ENCODE assay signal across 9 cellular contexts in genomic region chr16:29790949-29791844, GRCh38. TPM values are rescaled to one million over a fixed set of nuclear protein-coding genes. Genes with fewer than 3 reads are reported as not detected.
DNase-seq lines count a peak whose midpoint lies in the region; ATAC-seq and TF ChIP-seq lines count a peak whose summit lies in the region.
"Had no signal": no experiment of that assay in that cellular context is flagged by ENCODE, and none has a peak within 500 bp of the region (broad histone marks: within the 10 kb centered on the region; RNA-seq: fewer than 3 reads in every experiment).

No MANE protein-coding gene starts in this region.

- ATAC-seq in GM19452 (IDR thresholded peaks at IDR 0.05; ENCODE audit: unreplicated experiment) = peak; percentile 5
- peak; percentile 59 for ATAC-seq in Panc1

- BruUV-seq in Panc1 (replicated peaks; lab: Mats Ljungman, UMichigan) = TSS peak; percentile 84

- H3K9me3 ChIP-seq in Panc1 (ENCODE audit: control insufficient read depth, insufficient read depth, low read depth, low read length) = no peaks in the 10 kb centered on the region
- H3K9me3 ChIP-seq in ovary = no peaks in the 10 kb centered on the region

- WGBS in ovary, 3 donors = 2% methylated on average over 31 of the region's 31 CpGs

- TF ChIP-seq POLR2A in ovary (IDR thresholded peaks at IDR 0.05) = no peak

- POLR2A ChIA-PET in AG04449 (lab: Yijun Ruan, JAX) (interaction anchor here (1.3 to 1.4 kb wide), 3 partner anchors 10 to 13 kb away, joined by 3 to 6 read pairs (median 4); no protein-coding TSS in a partner anchor), Panc1 (lab: Charles Lee) (no interaction called here)

- CTCF ChIA-PET in AG04449 (lab: Yijun Ruan, JAX) = interaction anchor here (1.0 to 3.7 kb wide), 12 partner anchors 10 to 264 kb away, joined by 3 to 27 read pairs (median 7); partner anchors contain the start of genes ASPHD1, TLCD3B and ZG16
- CTCF ChIA-PET in Panc1 (lab: Charles Lee) = interaction anchor here (0.7 kb wide), 1 partner anchor 91 kb away, joined by 3 read pairs; no protein-coding TSS in a partner anchor

- intact Hi-C loops in Panc1 (cut with micrococcal nuclease; ENCODE audit: unreplicated experiment) = no loop called here
- intact Hi-C loops in ovary (cut with DNase I) = loop anchor here in 2 of 4 donors (2.0 to 10.0 kb wide), 2 partner anchors 24 to 46 kb away; partner anchors contain the start of gene C16orf54 (in 1 of the 2)

- no peak for TF ChIP-seq EP300 in ovary (IDR thresholded peaks at IDR 0.05)

- no peak for TF ChIP-seq CTCF in AG04449 (IDR thresholded peaks at IDR 0.05; ENCODE audit: insufficient read depth, low read length, missing control alignments)
- TF ChIP-seq CTCF in Panc1 (IDR thresholded peaks at IDR 0.05) = no peak
- no peak for TF ChIP-seq CTCF in epithelial cell of proximal tubule (conservative IDR thresholded peaks at IDR 0.05; ENCODE audit: low read depth, low read length)
- TF ChIP-seq CTCF in ovary (IDR thresholded peaks at IDR 0.05) = no peak

- no peak for DNase-seq in AG04449 (ENCODE audit: low read depth, low spot score)
- no peak for DNase-seq in Panc1 (ENCODE audit: low read depth, low spot score)
- no peak for DNase-seq in epithelial cell of proximal tubule (ENCODE audit: low read depth)
- DNase-seq in ovary = no peak
- no peak for DNase-seq in central memory CD4-positive, alpha-beta T cell
- no peak for DNase-seq in iPS-NIHi11 (ENCODE audit: low spot score)
- no peak for DNase-seq in stimulated activated naive CD4-positive, alpha-beta T cell (lab: John Stamatoyannopoulos, UW)

- no peaks in the 10 kb centered on the region; the same call in 1 of the 2 replicates for H3K36me3 ChIP-seq in Panc1 (ENCODE audit: control insufficient read depth, insufficient read depth, low read length)
- H3K36me3 ChIP-seq in ovary = no peaks in the 10 kb centered on the region

- peak overlapping the region; percentile 96 for H3K4me3 ChIP-seq in AG04449 (ENCODE audit: low read depth, low read length)
- H3K4me3 ChIP-seq in Panc1 (ENCODE audit: low read depth in 2 of 2, low read length in 2 of 2) = peak overlapping the region; percentile 87 to 93
- peak overlapping the region; percentile 97 for H3K4me3 ChIP-seq in epithelial cell of proximal tubule (ENCODE audit: low read depth, low read length)
- peak overlapping the region; percentile 62 for H3K4me3 ChIP-seq in ovary

- peaks cover 12% of the 10 kb centered on the region for H3K4me1 ChIP-seq in Panc1 (ENCODE audit: control insufficient read depth, insufficient read depth, low read length)
- H3K4me1 ChIP-seq in ovary (ENCODE audit: insufficient read depth) = peaks cover 11% of the 10 kb centered on the region

- in situ Hi-C loops in Panc1 (cut with HindIII; ENCODE audit: low pct_unique_long_range_greater_than_20kb, low sequenced_read_pairs) = no loop called here

- peak overlapping the region; percentile 94 for H3K27ac ChIP-seq in Panc1 (ENCODE audit: low read length)
- no peak overlapping the region for H3K27ac ChIP-seq in ovary

- H3K27me3 ChIP-seq in Panc1 (ENCODE audit: control insufficient read depth, insufficient read depth, low read length) = no peaks in the 10 kb centered on the region
- no peaks in the 10 kb centered on the region for H3K27me3 ChIP-seq in ovary

RNA-seq across cellular contexts. Expression of gene KIF22, which starts 0.6 kb away (rescaled TPM):
- 111 TPM for total RNA-seq in Panc1 (2021; ENCODE audit: unreplicated experiment)
- 82.0 TPM for polyA plus RNA-seq in Panc1 (2012; ENCODE audit: insufficient read length)
- total RNA-seq in epithelial cell of proximal tubule = 105 and 118 TPM in 2 replicates
- total RNA-seq in ovary = 10 to 100 TPM; 15.9 to 31.0 (median 20.7) TPM
- polyA plus RNA-seq in ovary = 10 to 100 TPM; 14.4 to 30.6 TPM

RNA-seq across cellular contexts. Expression of gene ZG16, which starts 13.1 kb away (rescaled TPM):
- total RNA-seq in Panc1 (2021; ENCODE audit: unreplicated experiment) = not detected
- not detected for polyA plus RNA-seq in Panc1 (2012; ENCODE audit: insufficient read length)
- not detected in 2 replicates for total RNA-seq in epithelial cell of proximal tubule
- total RNA-seq in ovary = under 1 TPM in 3 of 7 donors, not detected in 4; 0.07 to 0.48 (median 0.15) TPM
- polyA plus RNA-seq in ovary = not detected
- total RNA-seq: pulmonary artery endothelial cell had no signal

RNA-seq across cellular contexts. Expression of gene MAZ, which starts 15.1 kb away (rescaled TPM):
- total RNA-seq in Panc1 (2021; ENCODE audit: unreplicated experiment) = 426 TPM
- 591 TPM for polyA plus RNA-seq in Panc1 (2012; ENCODE audit: insufficient read length)
- 174 and 293 TPM in 2 replicates for total RNA-seq in epithelial cell of proximal tubule
- total RNA-seq in ovary = 100 to 1,000 TPM in 5 of 7 donors, 10 to 100 TPM in 2; 50.6 to 256 (median 192) TPM
- 100 to 1,000 TPM; 105 to 152 TPM for polyA plus RNA-seq in ovary

RNA-seq across cellular contexts. Expression of gene PRRT2, which starts 20.8 kb away (rescaled TPM):
- total RNA-seq in Panc1 (2021; ENCODE audit: unreplicated experiment) = 9.7 TPM
- polyA plus RNA-seq in Panc1 (2012; ENCODE audit: insufficient read length) = 7.7 TPM
- 0.35 TPM in 1 of 2 replicates, not detected in the other for total RNA-seq in epithelial cell of proximal tubule
- 10 to 100 TPM; 26.0 to 64.5 (median 36.0) TPM for total RNA-seq in ovary
- polyA plus RNA-seq in ovary = 10 to 100 TPM in 1 of 2 donors, 1 to 10 TPM in 1; 6.3 to 28.6 TPM

RNA-seq across cellular contexts. Expression of gene PAGR1, which starts 24.8 kb away (rescaled TPM):
- total RNA-seq in Panc1 (2021; ENCODE audit: unreplicated experiment) (42.5 TPM), epithelial cell of proximal tubule (62.3 and 63.2 TPM in 2 replicates), ovary (10 to 100 TPM; 41.3 to 83.6 (median 66.6) TPM)
- polyA plus RNA-seq in Panc1 (2012; ENCODE audit: insufficient read length) = 41.6 TPM
- polyA plus RNA-seq in ovary = 10 to 100 TPM; 13.9 to 63.3 TPM
